17 cellular contexts compared by ENCODE assay signal in genomic region chr1:81805537-81806431, GRCh38. TPM values are rescaled to one million over a fixed set of nuclear protein-coding genes. Genes with fewer than 3 reads are reported as not detected.
A peak's percentile ranks its signal among the peaks of the same experiment; 100 is the strongest.
DNase-seq lines count a peak whose midpoint lies in the region; TF ChIP-seq lines count a peak whose summit lies in the region.
"Had no signal": no experiment of that assay in that cellular context is flagged by ENCODE, and none has a peak within 500 bp of the region (broad histone marks: within the 10 kb centered on the region; RNA-seq: fewer than 3 reads in every experiment).

No MANE protein-coding gene starts in this region.

- no peak for TF ChIP-seq POLR2A in tibial nerve (IDR thresholded peaks at IDR 0.05)

- BruUV-seq in Calu3 (replicated peaks; lab: Mats Ljungman, UMichigan): no TSS peak

- no peak for TF ChIP-seq EP300 in tibial nerve (IDR thresholded peaks at IDR 0.05)

- H4K20me1 ChIP-seq in neural progenitor cell (ENCODE audit: low read depth): peaks cover 89% of the 10 kb centered on the region
- H4K20me1 ChIP-seq: BLaER1 had no signal

- no peaks in the 10 kb centered on the region for H3K36me3 ChIP-seq in HUES48 (ENCODE audit: control insufficient read depth, insufficient read depth, low read length)
- H3K36me3 ChIP-seq in endodermal cell (ENCODE audit: control insufficient read depth, insufficient read depth, low read length): no peaks in the 10 kb centered on the region
- no peaks in the 10 kb centered on the region for H3K36me3 ChIP-seq in neural progenitor cell
- H3K36me3 ChIP-seq in tibial nerve: no peaks in the 10 kb centered on the region
- H3K36me3 ChIP-seq: BLaER1 had no signal

- intact Hi-C loops in Calu3 (cut with micrococcal nuclease; ENCODE audit: unreplicated experiment): loop anchor here (5.0 to 10.0 kb wide), 3 partner anchors 172 to 1268 kb away; no protein-coding TSS in a partner anchor

- peaks cover 99% of the 10 kb centered on the region for H3K79me2 ChIP-seq in neural progenitor cell (ENCODE audit: low read depth)

- no peak overlapping the region for H2AFZ ChIP-seq in neural progenitor cell (replicated peaks)

- peak overlapping the region; percentile 88 for H3K4me2 ChIP-seq in neural progenitor cell
- H3K4me2 ChIP-seq: BLaER1 had no signal

- no peaks in the 10 kb centered on the region for H3K9me3 ChIP-seq in HUES48 (ENCODE audit: control insufficient read depth, insufficient read depth, low read length)
- H3K9me3 ChIP-seq in endodermal cell (ENCODE audit: control insufficient read depth, low read length): no peaks in the 10 kb centered on the region
- no peaks in the 10 kb centered on the region for H3K9me3 ChIP-seq in neural progenitor cell (ENCODE audit: low read depth)
- no peaks in the 10 kb centered on the region for H3K9me3 ChIP-seq in tibial nerve

- H3K27ac Mint-ChIP-seq in Calu3 (ENCODE audit: unreplicated experiment): peak overlapping the region; percentile 90
- no peak overlapping the region for H3K27ac Mint-ChIP-seq in endodermal cell
- peak overlapping the region; percentile 93 for H3K27ac Mint-ChIP-seq in neural progenitor cell
- H3K27ac Mint-ChIP-seq: activated T-cell treated with anti-CD3 and anti-CD28 coated beads, Interleukin-2, amount 50 U/mL, for 72 hours; naive thymus-derived CD8-positive, alpha-beta T cell had no signal

- H3K9ac ChIP-seq in HUES48 (ENCODE audit: low read depth, low read length): no peak overlapping the region
- H3K9ac ChIP-seq in endodermal cell (ENCODE audit: extremely low read depth, low read length, poor library complexity, severe bottlenecking): no peak overlapping the region
- peak overlapping the region; percentile 40 for H3K9ac ChIP-seq in neural progenitor cell
- H3K9ac ChIP-seq: BLaER1 had no signal

- peaks cover 19% of the 10 kb centered on the region for H3K4me1 Mint-ChIP-seq in Calu3 (ENCODE audit: low read depth, unreplicated experiment)
- peaks cover 48% of the 10 kb centered on the region for H3K4me1 Mint-ChIP-seq in endodermal cell
- H3K4me1 Mint-ChIP-seq in neural progenitor cell: peaks cover 50% of the 10 kb centered on the region

- CTCF ChIA-PET in Calu3 (lab: Charles Lee): interaction anchor here (0.6 to 0.7 kb wide), 2 partner anchors 107 to 208 kb away, joined by 3 read pairs; no protein-coding TSS in a partner anchor

- peaks cover 43% of the 10 kb centered on the region for H3F3A ChIP-seq in neural progenitor cell (ENCODE audit: low read depth)

- peaks cover 55% of the 10 kb centered on the region for H3K4me1 ChIP-seq in HUES48 (ENCODE audit: control insufficient read depth, insufficient read depth, low read length)
- peaks cover 5% of the 10 kb centered on the region for H3K4me1 ChIP-seq in endodermal cell (ENCODE audit: control insufficient read depth, insufficient read depth, low read length)
- peaks cover 61% of the 10 kb centered on the region for H3K4me1 ChIP-seq in neural progenitor cell
- peaks cover 0 to 12% (median 5%) of the 10 kb centered on the region in 4 donors for H3K4me1 ChIP-seq in tibial nerve
- H3K4me1 ChIP-seq: BLaER1 had no signal

- H3K9me3 Mint-ChIP-seq in Calu3 (ENCODE audit: low read depth, unreplicated experiment) (no peaks in the 10 kb centered on the region), endodermal cell (no peaks in the 10 kb centered on the region), neural progenitor cell (no peaks in the 10 kb centered on the region)
- H3K9me3 Mint-ChIP-seq: activated T-cell treated with anti-CD3 and anti-CD28 coated beads, Interleukin-2, amount 50 U/mL, for 72 hours had no signal

- H3K27me3 Mint-ChIP-seq in Calu3 (ENCODE audit: unreplicated experiment) (no peaks in the 10 kb centered on the region), endodermal cell (ENCODE audit: insufficient read depth) (no peaks in the 10 kb centered on the region), neural progenitor cell (ENCODE audit: insufficient read depth, low read depth) (peaks cover 5% of the 10 kb centered on the region)

- H3K36me3 Mint-ChIP-seq in Calu3 (ENCODE audit: insufficient read depth, unreplicated experiment) (peaks cover 48% of the 10 kb centered on the region), endodermal cell (ENCODE audit: low read depth) (no peaks in the 10 kb centered on the region), neural progenitor cell (peaks cover 4% of the 10 kb centered on the region)

- H3K27me3 ChIP-seq in HUES48 (ENCODE audit: control insufficient read depth, insufficient read depth, low read length) (no peaks in the 10 kb centered on the region), endodermal cell (ENCODE audit: control insufficient read depth, insufficient read depth, low read length, poor library complexity, severe bottlenecking) (no peaks in the 10 kb centered on the region), neural progenitor cell (no peaks in the 10 kb centered on the region), tibial nerve (no peaks in the 10 kb centered on the region)
- H3K27me3 ChIP-seq: BLaER1 had no signal

- H3K4me3 Mint-ChIP-seq in Calu3 (ENCODE audit: low read depth, unreplicated experiment) (peak overlapping the region; percentile 53), endodermal cell (peak overlapping the region; percentile 15), neural progenitor cell (peak overlapping the region; percentile 85)
- H3K4me3 Mint-ChIP-seq: activated T-cell treated with anti-CD3 and anti-CD28 coated beads, Interleukin-2, amount 50 U/mL, for 72 hours; naive thymus-derived CD8-positive, alpha-beta T cell had no signal

- DNase-seq in Calu3 (no peak), endodermal cell (no peak), neural progenitor cell (ENCODE audit: low spot score) (no peak), putamen (ENCODE audit: low spot score) (no peak), SKM-1 treated with dmso at 0.1 percent for 144 hours (lab: John Stamatoyannopoulos, UW; ENCODE audit: unreplicated experiment) (no peak), tibial nerve (ENCODE audit: low spot score in 2 of 2) (no peak)
- DNase-seq: activated CD4-positive, alpha-beta T cell treated with anti-CD3 and anti-CD28 coated beads, Interleukin-2, amount 50 U/mL, for 48 hours; activated T-cell treated with anti-CD3 and anti-CD28 coated beads, Interleukin-2, amount 50 U/mL, for 72 hours; DND-41; H7; left ventricle myocardium superior; naive thymus-derived CD8-positive, alpha-beta T cell; NCI-H1048; NCI-H226; stimulated activated CD4-positive, alpha-beta T cell treated with anti-CD3 and anti-CD28 coated beads, Interleukin-4, amount 100 ng/mL, for 4 hours had no signal

- H3K27ac ChIP-seq in HUES48 (ENCODE audit: low read depth, low read length) (peak overlapping the region; percentile 86), endodermal cell (ENCODE audit: low read depth, low read length) (no peak overlapping the region), neural progenitor cell (peak overlapping the region; percentile 97), tibial nerve (no peak overlapping the region)
- H3K27ac ChIP-seq: BLaER1 had no signal

- TF ChIP-seq CTCF in Calu3 (IDR thresholded peaks at IDR 0.05; ENCODE audit: unreplicated experiment) (no peak), endodermal cell (conservative IDR thresholded peaks at IDR 0.05) (no peak), neural progenitor cell (IDR thresholded peaks at IDR 0.05) (no peak), tibial nerve (IDR thresholded peaks at IDR 0.05) (no peak)

- H3K4me3 ChIP-seq in HUES48 (ENCODE audit: low read depth, low read length) (peak overlapping the region; percentile 99), endodermal cell (ENCODE audit: low read length) (peak overlapping the region; percentile 91), neural progenitor cell (peak overlapping the region; percentile 98), tibial nerve (no peak overlapping the region)
- H3K4me3 ChIP-seq: BLaER1 had no signal

- 55% methylated on average over 2 of the region's 2 CpGs; no CpG with 5 or more reads in 1 of the 2 experiments for WGBS in endodermal cell (ENCODE audit: insufficient coverage in 1 of 2, insufficient read length in 1 of 2), 2 experiments
- WGBS in tibial nerve, 2 donors: 67 to 78% methylated on average over 2 of the region's 2 CpGs

RNA-seq across cellular contexts. Expression of gene ADGRL2, which starts 5.0 kb away (rescaled TPM):
- 58.8 and 72.3 TPM in 2 replicates for total RNA-seq in Calu3 (2022)
- total RNA-seq in endodermal cell: 10 to 100 TPM; 61.6 to 76.4 TPM
- 173 TPM for polyA plus RNA-seq in endodermal cell (2013, experiment 1 of 2)
- 161 TPM for polyA plus RNA-seq in endodermal cell (2013, experiment 2 of 2)
- 201 and 270 TPM in 2 replicates for total RNA-seq in neural progenitor cell (ENCODE audit: low replicate concordance)
- total RNA-seq in tibial nerve: 10 to 100 TPM; 25.3 to 77.7 (median 27.2) TPM
- total RNA-seq: activated T-cell treated with anti-CD3 and anti-CD28 coated beads, Interleukin-2, amount 50 U/mL, for 72 hours; naive thymus-derived CD8-positive, alpha-beta T cell had no signal
- polyA plus RNA-seq: naive thymus-derived CD8-positive, alpha-beta T cell had no signal

Comparison
In these comparisons a context has a peak if more than half of its experiments do, and no peak if none do; other contexts are left out.
1. H3K4me3 Mint-ChIP-seq: peak in every context shown above with its lines; median percentile 85 in neural progenitor cell; 53 in Calu3; 15 in endodermal cell.
2. H3K27ac ChIP-seq: peak in HUES48 (single experiment) and neural progenitor cell (single experiment); none in endodermal cell (single experiment) and tibial nerve (0 of 4).
3. H3K4me3 ChIP-seq: peak in HUES48 (single experiment), endodermal cell (single experiment) and neural progenitor cell (single experiment); none in tibial nerve (0 of 4).